Comparison of ENCODE assay signal across 1 cellular context in genomic region chr1:9720785-9721605, GRCh38.
TF ChIP-seq lines count a peak whose summit lies in the region.

No MANE protein-coding gene starts in this region.

TF ChIP-seq in GM12878, 131 proteins besides CTCF, POLR2A, EP300 and RAD21 (continued from another document):
- TF ChIP-seq CUX1 (IDR thresholded peaks at IDR 0.05; ENCODE audit: insufficient replicate concordance, low read depth, low read length) (no peak), ESRRA (IDR thresholded peaks at IDR 0.05; ENCODE audit: low read length) (no peak), TCF3 (IDR thresholded peaks at IDR 0.05; ENCODE audit: borderline replicate concordance, insufficient read depth, low read depth, low read length) (no peak), ATF7 (IDR thresholded peaks at IDR 0.05; ENCODE audit: low read depth) (no peak), ZNF217 (IDR thresholded peaks at IDR 0.05) (no peak), SKIL (IDR thresholded peaks at IDR 0.05; ENCODE audit: low read depth, poor library complexity, severe bottlenecking) (no peak), ZNF384 (IDR thresholded peaks at IDR 0.05; ENCODE audit: borderline replicate concordance, low read depth, low read length) (no peak), ZBTB40 (IDR thresholded peaks at IDR 0.05; ENCODE audit: borderline replicate concordance) (no peak), EGR1 (IDR thresholded peaks at IDR 0.05; ENCODE audit: borderline replicate concordance in 1 of 2, low read depth in 2 of 2, low read length in 2 of 2) (no peak), KDM1A (IDR thresholded peaks at IDR 0.05; ENCODE audit: borderline replicate concordance) (no peak), CEBPB (IDR thresholded peaks at IDR 0.05; ENCODE audit: borderline replicate concordance in 1 of 2, low read depth in 2 of 2, low read length in 2 of 2) (no peak), SMAD5 (IDR thresholded peaks at IDR 0.05; ENCODE audit: low read depth) (no peak)
- TF ChIP-seq, protein P1, sequence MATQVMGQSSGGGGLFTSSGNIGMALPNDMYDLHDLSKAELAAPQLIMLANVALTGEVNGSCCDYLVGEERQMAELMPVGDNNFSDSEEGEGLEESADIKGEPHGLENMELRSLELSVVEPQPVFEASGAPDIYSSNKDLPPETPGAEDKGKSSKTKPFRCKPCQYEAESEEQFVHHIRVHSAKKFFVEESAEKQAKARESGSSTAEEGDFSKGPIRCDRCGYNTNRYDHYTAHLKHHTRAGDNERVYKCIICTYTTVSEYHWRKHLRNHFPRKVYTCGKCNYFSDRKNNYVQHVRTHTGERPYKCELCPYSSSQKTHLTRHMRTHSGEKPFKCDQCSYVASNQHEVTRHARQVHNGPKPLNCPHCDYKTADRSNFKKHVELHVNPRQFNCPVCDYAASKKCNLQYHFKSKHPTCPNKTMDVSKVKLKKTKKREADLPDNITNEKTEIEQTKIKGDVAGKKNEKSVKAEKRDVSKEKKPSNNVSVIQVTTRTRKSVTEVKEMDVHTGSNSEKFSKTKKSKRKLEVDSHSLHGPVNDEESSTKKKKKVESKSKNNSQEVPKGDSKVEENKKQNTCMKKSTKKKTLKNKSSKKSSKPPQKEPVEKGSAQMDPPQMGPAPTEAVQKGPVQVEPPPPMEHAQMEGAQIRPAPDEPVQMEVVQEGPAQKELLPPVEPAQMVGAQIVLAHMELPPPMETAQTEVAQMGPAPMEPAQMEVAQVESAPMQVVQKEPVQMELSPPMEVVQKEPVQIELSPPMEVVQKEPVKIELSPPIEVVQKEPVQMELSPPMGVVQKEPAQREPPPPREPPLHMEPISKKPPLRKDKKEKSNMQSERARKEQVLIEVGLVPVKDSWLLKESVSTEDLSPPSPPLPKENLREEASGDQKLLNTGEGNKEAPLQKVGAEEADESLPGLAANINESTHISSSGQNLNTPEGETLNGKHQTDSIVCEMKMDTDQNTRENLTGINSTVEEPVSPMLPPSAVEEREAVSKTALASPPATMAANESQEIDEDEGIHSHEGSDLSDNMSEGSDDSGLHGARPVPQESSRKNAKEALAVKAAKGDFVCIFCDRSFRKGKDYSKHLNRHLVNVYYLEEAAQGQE (IDR thresholded peaks at IDR 0.05; ENCODE audit: low read depth, low read length) = no peak
- TF ChIP-seq, protein P2, sequence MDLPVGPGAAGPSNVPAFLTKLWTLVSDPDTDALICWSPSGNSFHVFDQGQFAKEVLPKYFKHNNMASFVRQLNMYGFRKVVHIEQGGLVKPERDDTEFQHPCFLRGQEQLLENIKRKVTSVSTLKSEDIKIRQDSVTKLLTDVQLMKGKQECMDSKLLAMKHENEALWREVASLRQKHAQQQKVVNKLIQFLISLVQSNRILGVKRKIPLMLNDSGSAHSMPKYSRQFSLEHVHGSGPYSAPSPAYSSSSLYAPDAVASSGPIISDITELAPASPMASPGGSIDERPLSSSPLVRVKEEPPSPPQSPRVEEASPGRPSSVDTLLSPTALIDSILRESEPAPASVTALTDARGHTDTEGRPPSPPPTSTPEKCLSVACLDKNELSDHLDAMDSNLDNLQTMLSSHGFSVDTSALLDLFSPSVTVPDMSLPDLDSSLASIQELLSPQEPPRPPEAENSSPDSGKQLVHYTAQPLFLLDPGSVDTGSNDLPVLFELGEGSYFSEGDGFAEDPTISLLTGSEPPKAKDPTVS (IDR thresholded peaks at IDR 0.05; ENCODE audit: low read depth, low read length) = no peak
